ENCODE assay signal across 14 cellular contexts in the genomic region with DNA sequence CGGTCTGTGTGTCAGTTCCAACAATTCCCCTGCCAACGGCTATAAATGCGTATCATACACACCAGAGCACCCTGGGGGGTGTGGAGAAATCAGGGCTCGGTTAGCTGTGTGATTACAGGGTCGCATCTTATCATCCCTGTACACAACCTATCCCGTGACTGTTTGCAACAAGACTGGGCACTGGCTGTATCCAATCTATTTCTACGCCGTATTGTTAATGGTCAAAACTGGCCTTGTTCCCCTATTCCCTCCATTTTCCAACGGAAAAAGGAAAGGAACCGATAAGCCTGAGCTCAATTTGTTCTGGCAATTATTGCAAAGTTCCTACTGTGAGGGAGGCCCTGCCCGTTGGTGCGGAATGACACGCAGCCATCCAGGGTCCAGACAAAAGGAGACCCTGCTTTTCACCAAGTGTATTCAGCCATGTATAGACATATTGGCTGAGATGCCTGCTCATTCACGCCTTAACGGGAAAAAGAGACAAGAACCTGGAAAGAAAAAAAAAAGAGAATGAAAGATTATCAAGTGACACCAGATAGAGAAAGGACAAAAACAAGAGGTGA.
DNase-seq lines count a peak whose midpoint lies in the region; ATAC-seq and TF ChIP-seq lines count a peak whose summit lies in the region.
"Had no signal": no experiment of that assay in that cellular context is flagged by ENCODE, and none has a peak within 500 bp of the region (broad histone marks: within the 10 kb centered on the region; RNA-seq: fewer than 3 reads in every experiment).

No MANE protein-coding gene starts in this region.

- no peak overlapping the region for H3K4ac ChIP-seq in trophoblast cell (ENCODE audit: low read depth, low read length)

- H3K4me3 ChIP-seq in neural cell (ENCODE audit: low read length): no peak overlapping the region
- no peak overlapping the region for H3K4me3 ChIP-seq in trophoblast cell (ENCODE audit: low read depth, low read length)
- H3K4me3 ChIP-seq in esophagus muscularis mucosa: no peak overlapping the region
- H3K4me3 ChIP-seq in effector memory CD4-positive, alpha-beta T cell (ENCODE audit: insufficient read depth, low read depth, low read length, poor library complexity, severe bottlenecking): no peak overlapping the region
- H3K4me3 ChIP-seq: BLaER1 treated with 17β-estradiol and CSF1 and Interleukin-3, amounts not matched to agents 10 nM and 100 nM; HAP-1 had no signal

- H3K9ac ChIP-seq in neural cell (ENCODE audit: low read length): no peak overlapping the region
- no peak overlapping the region for H3K9ac ChIP-seq in trophoblast cell (ENCODE audit: low read length)
- H3K9ac ChIP-seq: BLaER1 treated with 17β-estradiol and CSF1 and Interleukin-3, amounts not matched to agents 10 nM and 100 nM had no signal

- H2AK5ac ChIP-seq in trophoblast cell (ENCODE audit: low read length): no peak overlapping the region

- no peak overlapping the region for H3K14ac ChIP-seq in trophoblast cell (ENCODE audit: low read length)

- no peaks in the 10 kb centered on the region for H3K9me2 ChIP-seq in neural cell (ENCODE audit: insufficient read depth, low read length)

- H4K20me1 ChIP-seq in neural cell (ENCODE audit: insufficient read depth): no peaks in the 10 kb centered on the region
- H4K20me1 ChIP-seq: BLaER1 treated with 17β-estradiol and CSF1 and Interleukin-3, amounts not matched to agents 10 nM and 100 nM had no signal

- H3K27ac ChIP-seq in neural cell (ENCODE audit: low read length) (no peak overlapping the region), trophoblast cell (ENCODE audit: low read depth, low read length) (no peak overlapping the region), esophagus muscularis mucosa (replicated peaks in 1 of 4) (no peak overlapping the region)
- H3K27ac ChIP-seq in effector memory CD4-positive, alpha-beta T cell (ENCODE audit: insufficient read depth, low read length, poor library complexity, severe bottlenecking): no peak overlapping the region
- H3K27ac ChIP-seq: BLaER1 treated with 17β-estradiol and CSF1 and Interleukin-3, amounts not matched to agents 10 nM and 100 nM; HL-60 had no signal

- H3K18ac ChIP-seq in trophoblast cell (ENCODE audit: low read length): no peak overlapping the region

- intact Hi-C loops in esophagus muscularis mucosa (cut with DNase I): no loop called here

- no peaks in the 10 kb centered on the region for H3F3A ChIP-seq in neural cell (ENCODE audit: insufficient read depth, low read length, poor library complexity, severe bottlenecking)

- no peak for TF ChIP-seq EP300 in neural cell (conservative IDR thresholded peaks at IDR 0.05; ENCODE audit: poor library complexity, severe bottlenecking)
- TF ChIP-seq EP300 in esophagus muscularis mucosa (IDR thresholded peaks at IDR 0.05): no peak

- no peak overlapping the region for H2BK5ac ChIP-seq in trophoblast cell (ENCODE audit: low read depth, low read length, poor library complexity)

- TF ChIP-seq POLR2A in esophagus muscularis mucosa (IDR thresholded peaks at IDR 0.05; ENCODE audit: low read depth): no peak

- peaks cover 6% of the 10 kb centered on the region for H3K79me1 ChIP-seq in trophoblast cell (ENCODE audit: low read length)

- DNase-seq in NCI-H146 treated with DMSO at 0.1 percent for 48 hours (lab: John Stamatoyannopoulos, UW; ENCODE audit: unreplicated experiment) (peak; percentile 87), astrocyte of the hippocampus (ENCODE audit: low read depth, low spot score) (peak; percentile 20), trophoblast cell (no peak), esophagus muscularis mucosa (ENCODE audit: extremely low spot score) (no peak)
- DNase-seq in effector memory CD4-positive, alpha-beta T cell: no peak
- DNase-seq: ACHN; CD4-positive, CD25-positive, alpha-beta regulatory T cell; DMS53; GF-D8 had no signal

- peak overlapping the region; percentile 27 for H2BK12ac ChIP-seq in trophoblast cell (ENCODE audit: low read length)

- H3K23ac ChIP-seq in trophoblast cell (ENCODE audit: low read length): no peak overlapping the region

- no peak for TF ChIP-seq RAD21 in neural cell (conservative IDR thresholded peaks at IDR 0.05)

- H3K27me3 ChIP-seq in neural cell (ENCODE audit: insufficient read depth, low read depth, low read length) (no peaks in the 10 kb centered on the region), trophoblast cell (ENCODE audit: insufficient read depth, low read length) (no peaks in the 10 kb centered on the region), esophagus muscularis mucosa (no peaks in the 10 kb centered on the region)
- H3K27me3 ChIP-seq in effector memory CD4-positive, alpha-beta T cell (replicated peaks; ENCODE audit: control insufficient read depth, insufficient read depth, low read length, poor library complexity, severe bottlenecking): no peaks in the 10 kb centered on the region
- H3K27me3 ChIP-seq: BLaER1 treated with 17β-estradiol and CSF1 and Interleukin-3, amounts not matched to agents 10 nM and 100 nM had no signal

- H4K8ac ChIP-seq in trophoblast cell (ENCODE audit: low read depth, low read length): no peak overlapping the region

- ATAC-seq in HG03280 (IDR thresholded peaks at IDR 0.05; ENCODE audit: unreplicated experiment): no peak

- no CpG with 5 or more reads among the region's 15 CpGs for WGBS in trophoblast cell (ENCODE audit: extremely low coverage, insufficient coverage, insufficient read length)
- 91% methylated on average over 15 of the region's 15 CpGs for whole genome bisulfite sequencing in esophagus muscularis mucosa

- peaks cover 6 to 8% of the 10 kb centered on the region in 2 experiments for H3K4me1 ChIP-seq in trophoblast cell (ENCODE audit: control insufficient read depth in 1 of 2, insufficient read depth in 2 of 2, low read length in 2 of 2)
- H3K4me1 ChIP-seq in esophagus muscularis mucosa: no peaks in the 10 kb centered on the region
- no peaks in the 10 kb centered on the region for H3K4me1 ChIP-seq in effector memory CD4-positive, alpha-beta T cell (ENCODE audit: control insufficient read depth, insufficient read depth, low read length, poor library complexity, severe bottlenecking)
- H3K4me1 ChIP-seq: BLaER1 treated with 17β-estradiol and CSF1 and Interleukin-3, amounts not matched to agents 10 nM and 100 nM; HAP-1 had no signal

- peak overlapping the region; percentile 33 for H2BK120ac ChIP-seq in trophoblast cell (ENCODE audit: insufficient read depth, low read length, poor library complexity)

- H4K91ac ChIP-seq in trophoblast cell (ENCODE audit: low read depth, low read length): peak overlapping the region; percentile 19

- H3K79me2 ChIP-seq in neural cell (replicated peaks; ENCODE audit: insufficient read depth, low read length): peaks cover 16% of the 10 kb centered on the region
- no peaks in the 10 kb centered on the region for H3K79me2 ChIP-seq in trophoblast cell (ENCODE audit: control insufficient read depth, insufficient read depth, low read length, poor library complexity)

- H2AFZ ChIP-seq in neural cell (ENCODE audit: low read depth, low read length) (no peak overlapping the region), trophoblast cell (ENCODE audit: insufficient read depth, low read length, poor library complexity) (no peak overlapping the region)

- TF ChIP-seq CTCF in neural cell (IDR thresholded peaks at IDR 0.05; ENCODE audit: poor library complexity, severe bottlenecking) (no peak), esophagus muscularis mucosa (IDR thresholded peaks at IDR 0.05) (no peak)

- H4K12ac ChIP-seq in trophoblast cell (ENCODE audit: low read depth, low read length): no peak overlapping the region

- no peaks in the 10 kb centered on the region for H3K9me3 ChIP-seq in neural cell (ENCODE audit: low read length)
- no peaks in the 10 kb centered on the region for H3K9me3 ChIP-seq in trophoblast cell (ENCODE audit: insufficient read depth, low read depth, low read length)
- no peaks in the 10 kb centered on the region for H3K9me3 ChIP-seq in esophagus muscularis mucosa
- H3K9me3 ChIP-seq in effector memory CD4-positive, alpha-beta T cell (ENCODE audit: control insufficient read depth, low read length): no peaks in the 10 kb centered on the region
- H3K9me3 ChIP-seq: BLaER1 treated with 17β-estradiol and CSF1 and Interleukin-3, amounts not matched to agents 10 nM and 100 nM; HAP-1 had no signal

- H3K36me3 ChIP-seq in neural cell (ENCODE audit: insufficient read depth, low read length): no peaks in the 10 kb centered on the region
- H3K36me3 ChIP-seq in trophoblast cell (ENCODE audit: control insufficient read depth in 1 of 2, insufficient read depth in 2 of 2, low read length in 2 of 2): no peaks in the 10 kb centered on the region
- H3K36me3 ChIP-seq in esophagus muscularis mucosa: no peaks in the 10 kb centered on the region
- H3K36me3 ChIP-seq in effector memory CD4-positive, alpha-beta T cell (ENCODE audit: control insufficient read depth, insufficient read depth, low read length): no peaks in the 10 kb centered on the region
- H3K36me3 ChIP-seq: BLaER1 treated with 17β-estradiol and CSF1 and Interleukin-3, amounts not matched to agents 10 nM and 100 nM; HAP-1 had no signal

- H3K4me2 ChIP-seq in neural cell (ENCODE audit: low read length) (no peak overlapping the region), trophoblast cell (ENCODE audit: low read length) (no peak overlapping the region)
- H3K4me2 ChIP-seq: BLaER1 treated with 17β-estradiol and CSF1 and Interleukin-3, amounts not matched to agents 10 nM and 100 nM had no signal

TF ChIP-seq in neural cell, 6 proteins besides CTCF, POLR2A, EP300 and RAD21 (continues in another document):
- TF ChIP-seq TAF1 (IDR thresholded peaks at IDR 0.05; ENCODE audit: low read depth): no peak
- no peak for TF ChIP-seq MXI1 (conservative IDR thresholded peaks at IDR 0.05; ENCODE audit: poor library complexity, severe bottlenecking)
- TF ChIP-seq SMC3 (conservative IDR thresholded peaks at IDR 0.05; ENCODE audit: poor library complexity): no peak
- TF ChIP-seq POLR2AphosphoS5 (IDR thresholded peaks at IDR 0.05): peak; percentile 17

Comparison
In these comparisons a context has a peak if more than half of its experiments do, and no peak if none do; other contexts are left out.
1. DNase-seq: peak in NCI-H146 treated with DMSO at 0.1 percent for 48 hours (single experiment) and astrocyte of the hippocampus (single experiment); none in trophoblast cell (0 of 2), esophagus muscularis mucosa (single experiment) and effector memory CD4-positive, alpha-beta T cell (0 of 3).